Comparison of ENCODE assay signal across 1 cellular context in genomic region chr6:43933111-43933885, GRCh38.
TF ChIP-seq lines count a peak whose summit lies in the region.

No MANE protein-coding gene starts in this region.

TF ChIP-seq in GM23338, 12 proteins besides CTCF, POLR2A, EP300 and RAD21 (continued from another document):
- TF ChIP-seq ZNF462 (CRISPR knock-in tag; IDR thresholded peaks at IDR 0.05) (no peak), ETS1 (IDR thresholded peaks at IDR 0.05) (no peak), ZNF114 (CRISPR knock-in tag; IDR thresholded peaks at IDR 0.05) (no peak), POLR2AphosphoS5 (IDR thresholded peaks at IDR 0.05; ENCODE audit: low read depth) (no peak), EZH2 (IDR thresholded peaks at IDR 0.05; ENCODE audit: low read depth, unreplicated experiment) (no peak), ZNF331 (CRISPR knock-in tag; IDR thresholded peaks at IDR 0.05; ENCODE audit: low read depth) (no peak), STAT1 (IDR thresholded peaks at IDR 0.05; ENCODE audit: unreplicated experiment) (no peak)
TF ChIP-seq in GM23338: peak in this region for 0.
